ENCODE assay signal across 1 cellular context in the genomic region with DNA sequence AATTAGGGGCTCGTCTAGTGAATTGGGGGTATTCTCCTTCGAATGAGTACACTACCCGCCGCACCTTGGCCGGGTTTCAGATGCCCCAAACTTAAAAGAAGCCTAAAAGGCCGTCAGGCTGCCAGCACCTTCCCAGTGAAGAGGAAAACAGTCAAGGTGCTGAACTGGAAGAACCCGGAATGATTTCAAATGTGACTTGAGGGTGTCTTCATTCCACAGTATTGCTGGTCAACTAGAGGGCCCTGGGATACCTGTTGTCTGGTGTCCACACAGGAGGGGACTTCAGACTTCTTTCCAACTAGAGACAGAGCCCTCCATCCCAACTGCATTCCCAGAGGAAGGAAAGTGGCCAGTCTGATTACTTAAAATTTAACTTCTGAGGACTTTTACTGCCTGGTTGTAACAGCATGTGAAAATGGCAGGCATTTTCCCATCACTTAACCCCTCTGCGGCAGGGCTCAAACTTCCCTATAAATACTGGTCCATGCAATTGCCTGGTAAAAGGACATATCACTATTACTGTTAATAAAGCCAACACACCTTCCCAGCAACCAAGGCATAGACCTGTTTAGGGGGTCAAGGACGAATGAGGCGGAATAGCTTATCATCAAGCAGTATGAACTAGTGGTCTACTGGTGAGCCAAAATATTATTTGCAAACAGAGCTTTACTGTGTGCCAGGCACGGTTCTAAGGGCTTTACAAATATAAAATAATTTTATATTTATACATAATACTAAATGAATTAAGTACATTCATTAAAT.
TF ChIP-seq lines count a peak whose summit lies in the region.

No MANE protein-coding gene starts in this region.

TF ChIP-seq in GM23338, 12 proteins besides CTCF, POLR2A, EP300 and RAD21 (continued from another document):
- TF ChIP-seq, protein P1, sequence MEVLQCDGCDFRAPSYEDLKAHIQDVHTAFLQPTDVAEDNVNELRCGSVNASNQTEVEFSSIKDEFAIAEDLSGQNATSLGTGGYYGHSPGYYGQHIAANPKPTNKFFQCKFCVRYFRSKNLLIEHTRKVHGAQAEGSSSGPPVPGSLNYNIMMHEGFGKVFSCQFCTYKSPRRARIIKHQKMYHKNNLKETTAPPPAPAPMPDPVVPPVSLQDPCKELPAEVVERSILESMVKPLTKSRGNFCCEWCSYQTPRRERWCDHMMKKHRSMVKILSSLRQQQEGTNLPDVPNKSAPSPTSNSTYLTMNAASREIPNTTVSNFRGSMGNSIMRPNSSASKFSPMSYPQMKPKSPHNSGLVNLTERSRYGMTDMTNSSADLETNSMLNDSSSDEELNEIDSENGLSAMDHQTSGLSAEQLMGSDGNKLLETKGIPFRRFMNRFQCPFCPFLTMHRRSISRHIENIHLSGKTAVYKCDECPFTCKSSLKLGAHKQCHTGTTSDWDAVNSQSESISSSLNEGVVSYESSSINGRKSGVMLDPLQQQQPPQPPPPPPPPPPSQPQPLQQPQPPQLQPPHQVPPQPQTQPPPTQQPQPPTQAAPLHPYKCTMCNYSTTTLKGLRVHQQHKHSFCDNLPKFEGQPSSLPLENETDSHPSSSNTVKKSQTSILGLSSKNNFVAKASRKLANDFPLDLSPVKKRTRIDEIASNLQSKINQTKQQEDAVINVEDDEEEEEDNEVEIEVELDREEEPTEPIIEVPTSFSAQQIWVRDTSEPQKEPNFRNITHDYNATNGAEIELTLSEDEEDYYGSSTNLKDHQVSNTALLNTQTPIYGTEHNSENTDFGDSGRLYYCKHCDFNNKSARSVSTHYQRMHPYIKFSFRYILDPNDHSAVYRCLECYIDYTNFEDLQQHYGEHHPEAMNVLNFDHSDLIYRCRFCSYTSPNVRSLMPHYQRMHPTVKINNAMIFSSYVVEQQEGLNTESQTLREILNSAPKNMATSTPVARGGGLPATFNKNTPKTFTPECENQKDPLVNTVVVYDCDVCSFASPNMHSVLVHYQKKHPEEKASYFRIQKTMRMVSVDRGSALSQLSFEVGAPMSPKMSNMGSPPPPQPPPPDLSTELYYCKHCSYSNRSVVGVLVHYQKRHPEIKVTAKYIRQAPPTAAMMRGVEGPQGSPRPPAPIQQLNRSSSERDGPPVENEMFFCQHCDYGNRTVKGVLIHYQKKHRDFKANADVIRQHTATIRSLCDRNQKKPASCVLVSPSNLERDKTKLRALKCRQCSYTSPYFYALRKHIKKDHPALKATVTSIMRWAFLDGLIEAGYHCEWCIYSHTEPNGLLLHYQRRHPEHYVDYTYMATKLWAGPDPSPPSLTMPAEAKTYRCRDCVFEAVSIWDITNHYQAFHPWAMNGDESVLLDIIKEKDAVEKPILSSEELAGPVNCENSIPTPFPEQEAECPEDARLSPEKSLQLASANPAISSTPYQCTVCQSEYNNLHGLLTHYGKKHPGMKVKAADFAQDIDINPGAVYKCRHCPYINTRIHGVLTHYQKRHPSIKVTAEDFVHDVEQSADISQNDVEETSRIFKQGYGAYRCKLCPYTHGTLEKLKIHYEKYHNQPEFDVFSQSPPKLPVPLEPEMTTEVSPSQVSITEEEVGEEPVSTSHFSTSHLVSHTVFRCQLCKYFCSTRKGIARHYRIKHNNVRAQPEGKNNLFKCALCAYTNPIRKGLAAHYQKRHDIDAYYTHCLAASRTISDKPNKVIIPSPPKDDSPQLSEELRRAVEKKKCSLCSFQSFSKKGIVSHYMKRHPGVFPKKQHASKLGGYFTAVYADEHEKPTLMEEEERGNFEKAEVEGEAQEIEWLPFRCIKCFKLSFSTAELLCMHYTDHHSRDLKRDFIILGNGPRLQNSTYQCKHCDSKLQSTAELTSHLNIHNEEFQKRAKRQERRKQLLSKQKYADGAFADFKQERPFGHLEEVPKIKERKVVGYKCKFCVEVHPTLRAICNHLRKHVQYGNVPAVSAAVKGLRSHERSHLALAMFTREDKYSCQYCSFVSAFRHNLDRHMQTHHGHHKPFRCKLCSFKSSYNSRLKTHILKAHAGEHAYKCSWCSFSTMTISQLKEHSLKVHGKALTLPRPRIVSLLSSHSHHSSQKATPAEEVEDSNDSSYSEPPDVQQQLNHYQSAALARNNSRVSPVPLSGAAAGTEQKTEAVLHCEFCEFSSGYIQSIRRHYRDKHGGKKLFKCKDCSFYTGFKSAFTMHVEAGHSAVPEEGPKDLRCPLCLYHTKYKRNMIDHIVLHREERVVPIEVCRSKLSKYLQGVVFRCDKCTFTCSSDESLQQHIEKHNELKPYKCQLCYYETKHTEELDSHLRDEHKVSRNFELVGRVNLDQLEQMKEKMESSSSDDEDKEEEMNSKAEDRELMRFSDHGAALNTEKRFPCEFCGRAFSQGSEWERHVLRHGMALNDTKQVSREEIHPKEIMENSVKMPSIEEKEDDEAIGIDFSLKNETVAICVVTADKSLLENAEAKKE (CRISPR knock-in tag; IDR thresholded peaks at IDR 0.05), result no peak
- TF ChIP-seq ZNF114 (CRISPR knock-in tag; IDR thresholded peaks at IDR 0.05) (no peak), ZNF331 (CRISPR knock-in tag; IDR thresholded peaks at IDR 0.05; ENCODE audit: low read depth) (no peak), STAT1 (IDR thresholded peaks at IDR 0.05; ENCODE audit: unreplicated experiment) (no peak), CREB1 (CRISPR knock-in tag; IDR thresholded peaks at IDR 0.05; ENCODE audit: low read depth) (no peak), EZH2 (IDR thresholded peaks at IDR 0.05; ENCODE audit: low read depth, unreplicated experiment) (no peak)
